8 cellular contexts compared by ENCODE assay signal in genomic region chr1:61050541-61051454, GRCh38. TPM values are rescaled to one million over a fixed set of nuclear protein-coding genes. Genes with fewer than 3 reads are reported as not detected.
A peak's percentile ranks its signal among the peaks of the same experiment; 100 is the strongest.
DNase-seq lines count a peak whose midpoint lies in the region; ATAC-seq and TF ChIP-seq lines count a peak whose summit lies in the region.

No MANE protein-coding gene starts in this region.

- no peaks in the 10 kb centered on the region for H3K36me3 ChIP-seq in heart right ventricle
- H3K36me3 ChIP-seq in parathyroid adenoma (ENCODE audit: control insufficient read depth, insufficient read depth, low read length), result no peaks in the 10 kb centered on the region

- intact Hi-C loops in heart right ventricle (cut with DNase I), result loop anchor here (1.0 to 10.0 kb wide), 23 partner anchors 37 to 802 kb away; no protein-coding TSS in a partner anchor

- peak overlapping the region; percentile 75 for H3K4me3 Mint-ChIP-seq in activated naive CD8-positive, alpha-beta T cell treated with anti-CD3 and anti-CD28 coated beads for 36 hours

- ATAC-seq in HG03175 (IDR thresholded peaks at IDR 0.05; ENCODE audit: unreplicated experiment) (peak; percentile 14), heart right ventricle (peak; percentile 73 to 89 (median 84)), GM21447 (IDR thresholded peaks at IDR 0.05; ENCODE audit: unreplicated experiment) (no peak)

- H3K27me3 ChIP-seq in heart right ventricle (peaks cover 0 to 40% (median 0%) of the 10 kb centered on the region in 7 donors), parathyroid adenoma (ENCODE audit: control insufficient read depth, insufficient read depth, low read length) (no peaks in the 10 kb centered on the region)

- no peaks in the 10 kb centered on the region for H3K9me3 ChIP-seq in heart right ventricle
- no peaks in the 10 kb centered on the region for H3K9me3 ChIP-seq in parathyroid adenoma (ENCODE audit: control insufficient read depth, low read length)

- H3K4me1 ChIP-seq in heart right ventricle (peaks cover 6 to 58% (median 46%) of the 10 kb centered on the region in 9 donors), parathyroid adenoma (peaks cover 2% of the 10 kb centered on the region)

- peak; percentile 25 for DNase-seq in activated naive CD8-positive, alpha-beta T cell treated with anti-CD3 and anti-CD28 coated beads for 36 hours
- peak; percentile 68 to 80 for DNase-seq in heart right ventricle
- DNase-seq in NCI-H128 (lab: John Stamatoyannopoulos, UW; ENCODE audit: unreplicated experiment), result no peak
- no peak for DNase-seq in midbrain (lab: John Stamatoyannopoulos, UW)

- TF ChIP-seq CTCF in heart right ventricle (IDR thresholded peaks at IDR 0.05), result no peak
- TF ChIP-seq CTCF in parathyroid adenoma (IDR thresholded peaks at IDR 0.05), result no peak

- H3K4me1 Mint-ChIP-seq in activated naive CD8-positive, alpha-beta T cell treated with anti-CD3 and anti-CD28 coated beads for 36 hours, result peaks cover 31% of the 10 kb centered on the region

- peak overlapping the region; percentile 87 for H3K9ac ChIP-seq in parathyroid adenoma

- peak overlapping the region; percentile 92 to 100 (median 98) for H3K27ac ChIP-seq in heart right ventricle
- H3K27ac ChIP-seq in parathyroid adenoma, result peak overlapping the region; percentile 95

- peak overlapping the region; percentile 98 for H3K4me2 ChIP-seq in parathyroid adenoma (ENCODE audit: low read length)

- peak overlapping the region; percentile 70 for H2AFZ ChIP-seq in parathyroid adenoma

- H3K27me3 Mint-ChIP-seq in activated naive CD8-positive, alpha-beta T cell treated with anti-CD3 and anti-CD28 coated beads for 36 hours, result peaks cover 54% of the 10 kb centered on the region

- H3K79me2 ChIP-seq in parathyroid adenoma, result no peaks in the 10 kb centered on the region

- no peaks in the 10 kb centered on the region for H3K36me3 Mint-ChIP-seq in activated naive CD8-positive, alpha-beta T cell treated with anti-CD3 and anti-CD28 coated beads for 36 hours

- H3K4me3 ChIP-seq in GM08714 (ENCODE audit: low read length), result peak overlapping the region; percentile 25
- peak overlapping the region; percentile 64 to 91 (median 78) for H3K4me3 ChIP-seq in heart right ventricle
- H3K4me3 ChIP-seq in parathyroid adenoma (ENCODE audit: low read depth, low read length), result peak overlapping the region; percentile 86

- 1 to 2% methylated on average over 73 to 86 of the region's 86 CpGs for WGBS in heart right ventricle, 2 donors

- H3K9me3 Mint-ChIP-seq in activated naive CD8-positive, alpha-beta T cell treated with anti-CD3 and anti-CD28 coated beads for 36 hours, result no peaks in the 10 kb centered on the region

- no peak overlapping the region for H3K27ac Mint-ChIP-seq in activated naive CD8-positive, alpha-beta T cell treated with anti-CD3 and anti-CD28 coated beads for 36 hours

RNA-seq across cellular contexts. Expression of gene NFIA, which starts 31.6 kb away (rescaled TPM):
- total RNA-seq in activated naive CD8-positive, alpha-beta T cell treated with anti-CD3 and anti-CD28 coated beads for 36 hours, result 1 to 10 TPM; 1.3 to 1.7 TPM
- 100 to 1,000 TPM in 4 of 10 donors, 10 to 100 TPM in 6; 82.4 to 117 (median 97.5) TPM for total RNA-seq in heart right ventricle
- polyA plus RNA-seq in heart right ventricle, result 10 to 100 TPM; 11.2 to 24.9 TPM

Comparison
In these comparisons a context has a peak if more than half of its experiments do, and no peak if none do; other contexts are left out.
1. H3K4me3 ChIP-seq: peak in every context shown above with its lines; median percentile 86 in parathyroid adenoma; 78 in heart right ventricle; 25 in GM08714.
2. DNase-seq: peak in activated naive CD8-positive, alpha-beta T cell treated with anti-CD3 and anti-CD28 coated beads for 36 hours (single experiment) and heart right ventricle (2 of 2); none in NCI-H128 (single experiment) and midbrain (single experiment).
3. RNA of gene NFIA, which starts 31.6 kb away (total RNA-seq): 82.4 to 117 TPM in heart right ventricle; 1.3 to 1.7 TPM in activated naive CD8-positive, alpha-beta T cell treated with anti-CD3 and anti-CD28 coated beads for 36 hours; every median in the first group is over 10 times any median in the second.